In the genomic region with DNA sequence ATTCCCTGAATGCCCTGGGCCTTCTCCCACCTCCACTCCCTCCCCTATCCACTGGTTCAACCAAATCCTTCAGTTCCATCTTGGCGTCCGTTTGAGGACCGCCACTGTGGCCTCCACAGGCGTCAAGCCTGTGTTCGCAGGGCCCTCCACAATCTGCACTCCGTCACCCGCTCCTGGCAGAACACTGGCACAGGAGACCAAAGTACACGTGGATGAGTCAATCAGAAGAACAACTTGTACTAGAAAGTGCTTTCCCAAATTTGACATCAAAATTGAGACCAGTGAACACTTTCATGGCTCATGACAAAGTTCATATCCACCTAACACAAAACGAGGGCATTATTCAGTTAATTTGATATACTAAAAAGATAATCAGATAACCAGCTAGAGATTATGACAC, we compare ENCODE assay signal across 2 cellular contexts.
TF ChIP-seq lines count a peak whose summit lies in the region.

No MANE protein-coding gene starts in this region.

TF ChIP-seq in H1, 55 proteins besides CTCF, POLR2A, EP300 and RAD21:
- TF ChIP-seq, protein P1, sequence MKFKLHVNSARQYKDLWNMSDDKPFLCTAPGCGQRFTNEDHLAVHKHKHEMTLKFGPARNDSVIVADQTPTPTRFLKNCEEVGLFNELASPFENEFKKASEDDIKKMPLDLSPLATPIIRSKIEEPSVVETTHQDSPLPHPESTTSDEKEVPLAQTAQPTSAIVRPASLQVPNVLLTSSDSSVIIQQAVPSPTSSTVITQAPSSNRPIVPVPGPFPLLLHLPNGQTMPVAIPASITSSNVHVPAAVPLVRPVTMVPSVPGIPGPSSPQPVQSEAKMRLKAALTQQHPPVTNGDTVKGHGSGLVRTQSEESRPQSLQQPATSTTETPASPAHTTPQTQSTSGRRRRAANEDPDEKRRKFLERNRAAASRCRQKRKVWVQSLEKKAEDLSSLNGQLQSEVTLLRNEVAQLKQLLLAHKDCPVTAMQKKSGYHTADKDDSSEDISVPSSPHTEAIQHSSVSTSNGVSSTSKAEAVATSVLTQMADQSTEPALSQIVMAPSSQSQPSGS (IDR thresholded peaks at IDR 0.05; ENCODE audit: low read length): no peak
- no peak for TF ChIP-seq TAF1 (IDR thresholded peaks at IDR 0.05; ENCODE audit: low read depth, low read length)
- TF ChIP-seq BACH1 (IDR thresholded peaks at IDR 0.05; ENCODE audit: low read length): no peak
- no peak for TF ChIP-seq TCF12 (IDR thresholded peaks at IDR 0.05; ENCODE audit: low read depth, low read length)
- TF ChIP-seq, protein P2, sequence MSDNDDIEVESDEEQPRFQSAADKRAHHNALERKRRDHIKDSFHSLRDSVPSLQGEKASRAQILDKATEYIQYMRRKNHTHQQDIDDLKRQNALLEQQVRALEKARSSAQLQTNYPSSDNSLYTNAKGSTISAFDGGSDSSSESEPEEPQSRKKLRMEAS (IDR thresholded peaks at IDR 0.05): no peak
- TF ChIP-seq KDM5A (IDR thresholded peaks at IDR 0.05; ENCODE audit: low read length): no peak
- no peak for TF ChIP-seq FOSL1 (IDR thresholded peaks at IDR 0.05; ENCODE audit: insufficient read depth, low read depth, low read length)
- no peak for TF ChIP-seq SAP30 (IDR thresholded peaks at IDR 0.05; ENCODE audit: insufficient read depth, insufficient replicate concordance, low read length)

TF ChIP-seq in HepG2, 621 proteins besides CTCF, POLR2A, EP300 and RAD21:
- TF ChIP-seq, protein P3, sequence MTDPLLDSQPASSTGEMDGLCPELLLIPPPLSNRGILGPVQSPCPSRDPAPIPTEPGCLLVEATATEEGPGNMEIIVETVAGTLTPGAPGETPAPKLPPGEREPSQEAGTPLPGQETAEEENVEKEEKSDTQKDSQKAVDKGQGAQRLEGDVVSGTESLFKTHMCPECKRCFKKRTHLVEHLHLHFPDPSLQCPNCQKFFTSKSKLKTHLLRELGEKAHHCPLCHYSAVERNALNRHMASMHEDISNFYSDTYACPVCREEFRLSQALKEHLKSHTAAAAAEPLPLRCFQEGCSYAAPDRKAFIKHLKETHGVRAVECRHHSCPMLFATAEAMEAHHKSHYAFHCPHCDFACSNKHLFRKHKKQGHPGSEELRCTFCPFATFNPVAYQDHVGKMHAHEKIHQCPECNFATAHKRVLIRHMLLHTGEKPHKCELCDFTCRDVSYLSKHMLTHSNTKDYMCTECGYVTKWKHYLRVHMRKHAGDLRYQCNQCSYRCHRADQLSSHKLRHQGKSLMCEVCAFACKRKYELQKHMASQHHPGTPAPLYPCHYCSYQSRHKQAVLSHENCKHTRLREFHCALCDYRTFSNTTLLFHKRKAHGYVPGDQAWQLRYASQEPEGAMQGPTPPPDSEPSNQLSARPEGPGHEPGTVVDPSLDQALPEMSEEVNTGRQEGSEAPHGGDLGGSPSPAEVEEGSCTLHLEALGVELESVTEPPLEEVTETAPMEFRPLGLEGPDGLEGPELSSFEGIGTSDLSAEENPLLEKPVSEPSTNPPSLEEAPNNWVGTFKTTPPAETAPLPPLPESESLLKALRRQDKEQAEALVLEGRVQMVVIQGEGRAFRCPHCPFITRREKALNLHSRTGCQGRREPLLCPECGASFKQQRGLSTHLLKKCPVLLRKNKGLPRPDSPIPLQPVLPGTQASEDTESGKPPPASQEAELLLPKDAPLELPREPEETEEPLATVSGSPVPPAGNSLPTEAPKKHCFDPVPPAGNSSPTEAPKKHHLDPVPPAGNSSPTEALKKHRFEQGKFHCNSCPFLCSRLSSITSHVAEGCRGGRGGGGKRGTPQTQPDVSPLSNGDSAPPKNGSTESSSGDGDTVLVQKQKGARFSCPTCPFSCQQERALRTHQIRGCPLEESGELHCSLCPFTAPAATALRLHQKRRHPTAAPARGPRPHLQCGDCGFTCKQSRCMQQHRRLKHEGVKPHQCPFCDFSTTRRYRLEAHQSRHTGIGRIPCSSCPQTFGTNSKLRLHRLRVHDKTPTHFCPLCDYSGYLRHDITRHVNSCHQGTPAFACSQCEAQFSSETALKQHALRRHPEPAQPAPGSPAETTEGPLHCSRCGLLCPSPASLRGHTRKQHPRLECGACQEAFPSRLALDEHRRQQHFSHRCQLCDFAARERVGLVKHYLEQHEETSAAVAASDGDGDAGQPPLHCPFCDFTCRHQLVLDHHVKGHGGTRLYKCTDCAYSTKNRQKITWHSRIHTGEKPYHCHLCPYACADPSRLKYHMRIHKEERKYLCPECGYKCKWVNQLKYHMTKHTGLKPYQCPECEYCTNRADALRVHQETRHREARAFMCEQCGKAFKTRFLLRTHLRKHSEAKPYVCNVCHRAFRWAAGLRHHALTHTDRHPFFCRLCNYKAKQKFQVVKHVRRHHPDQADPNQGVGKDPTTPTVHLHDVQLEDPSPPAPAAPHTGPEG (CRISPR knock-in tag; IDR thresholded peaks at IDR 0.05): no peak
- 0 out of 2 replicates have a peak, but pooled peaks have one; percentile 12 for TF ChIP-seq FOSL2 (CRISPR knock-in tag; IDR thresholded peaks at IDR 0.05)
TF ChIP-seq in HepG2: peak in this region for 1.
